Comparison of ENCODE assay signal across 14 cellular contexts in genomic region chr7:69078997-69079769, GRCh38.
DNase-seq lines count a peak whose midpoint lies in the region; ATAC-seq, FAIRE-seq and TF ChIP-seq lines count a peak whose summit lies in the region.
"Had no signal": no experiment of that assay in that cellular context is flagged by ENCODE, and none has a peak within 500 bp of the region (broad histone marks: within the 10 kb centered on the region; RNA-seq: fewer than 3 reads in every experiment).

No MANE protein-coding gene starts in this region.

- 45% methylated on average over 9 of the region's 9 CpGs for WGBS in HepG2 (ENCODE audit: low lambda C conversion rate)
- 43 to 49% methylated on average over 9 of the region's 9 CpGs for WGBS in thyroid gland, 2 donors

- TF ChIP-seq EP300 in HepG2 (IDR thresholded peaks at IDR 0.05; ENCODE audit: low read depth in 2 of 2, low read length in 2 of 2) = no peak
- no peak for TF ChIP-seq EP300 in HepG2 (CRISPR knock-in tag; IDR thresholded peaks at IDR 0.05; ENCODE audit: borderline replicate concordance)

- FAIRE-seq in HepG2 (lab: Jason Lieb, UNC) = no peak
- FAIRE-seq: GM18507 had no signal

- intact Hi-C loops in colonic mucosa (cut with DNase I) (no loop called here), HepG2 (cut with micrococcal nuclease; ENCODE audit: unreplicated experiment) (no loop called here), thyroid gland (cut with DNase I) (no loop called here)

- CTCF ChIA-PET in HepG2 (lab: Yijun Ruan, JAX; ENCODE audit: low intra/inter-chr PET ratio, low total read pairs) = no interaction called here

- H3K4me1 ChIP-seq in colonic mucosa (no peaks in the 10 kb centered on the region), HepG2 (ENCODE audit: insufficient read depth, low read length) (no peaks in the 10 kb centered on the region), thyroid gland (peaks cover 14 to 29% of the 10 kb centered on the region in 2 donors)

- no peaks in the 10 kb centered on the region for H3K9me3 ChIP-seq in colonic mucosa
- H3K9me3 ChIP-seq in HepG2 (ENCODE audit: low read length) = peaks cover 71% of the 10 kb centered on the region
- no peaks in the 10 kb centered on the region for H3K9me3 ChIP-seq in thyroid gland
- H3K9me3 ChIP-seq: adrenal gland had no signal

- H3K4me3 ChIP-seq in colonic mucosa (no peak overlapping the region), HepG2 (replicated peaks in 1 of 3; ENCODE audit: insufficient read depth in 1 of 3, low read depth in 2 of 3, low read length in 3 of 3) (no peak overlapping the region), thyroid gland (replicated peaks in 1 of 3) (no peak overlapping the region)
- H3K4me3 ChIP-seq: adrenal gland had no signal

- ATAC-seq in HepG2 (no peak), HG03521 (IDR thresholded peaks at IDR 0.05; ENCODE audit: unreplicated experiment) (no peak), HG02678 (IDR thresholded peaks at IDR 0.05; ENCODE audit: unreplicated experiment) (no peak), GM18520 (IDR thresholded peaks at IDR 0.05; ENCODE audit: unreplicated experiment) (no peak)
- ATAC-seq: CD8-positive, alpha-beta T cell had no signal

- TF ChIP-seq POLR2A in HepG2 (IDR thresholded peaks at IDR 0.05; ENCODE audit: insufficient read depth in 1 of 2, low read depth in 2 of 2, low read length in 2 of 2) (no peak), thyroid gland (IDR thresholded peaks at IDR 0.05) (no peak)

- H3K27ac ChIP-seq in colonic mucosa (no peak overlapping the region), HepG2 (ENCODE audit: extremely low read length, insufficient read depth, low read length) (no peak overlapping the region), thyroid gland (peak overlapping the region; percentile 19 to 52 (median 48))
- H3K27ac ChIP-seq: adrenal gland had no signal

- no peaks in the 10 kb centered on the region for H4K20me1 ChIP-seq in HepG2 (ENCODE audit: insufficient read depth, low read length)

- in situ Hi-C loops in HepG2 (cut with HindIII; ENCODE audit: extremely low pct_ligation_motif_present, low pct_unique_long_range_greater_than_20kb) = no loop called here

- H3K36me3 ChIP-seq in colonic mucosa (no peaks in the 10 kb centered on the region), HepG2 (replicated peaks in 1 of 2; ENCODE audit: control insufficient read depth in 1 of 2, insufficient read depth in 2 of 2, low read length in 2 of 2) (no peaks in the 10 kb centered on the region), thyroid gland (no peaks in the 10 kb centered on the region)
- H3K36me3 ChIP-seq: adrenal gland had no signal

- no peak for TF ChIP-seq RAD21 in HepG2 (CRISPR knock-in tag; IDR thresholded peaks at IDR 0.05)

- no peak overlapping the region for H3K9ac ChIP-seq in colonic mucosa (ENCODE audit: low read depth in 2 of 2, low read length in 2 of 2)
- no peak overlapping the region for H3K9ac ChIP-seq in HepG2 (ENCODE audit: insufficient read depth, low read depth, low read length)

- DNase-seq in MV-4-11 (lab: John Stamatoyannopoulos, UW) = peak; percentile 32
- peak; percentile 22 for DNase-seq in colonic mucosa
- DNase-seq in HepG2 (ENCODE audit: low spot score) = no peak
- DNase-seq in thyroid gland = peak; percentile 86
- DNase-seq: activated T-cell treated with anti-CD3 and anti-CD28 coated beads for 4 hours; CD8-positive, alpha-beta T cell; foreskin melanocyte; HCEC 1CT; NCI-H2171 treated with DMSO at 0.1 percent for 48 hours had no signal

- no TSS peak for BruUV-seq in HepG2 (replicated peaks; lab: Mats Ljungman, UMichigan)

- H3K27me3 ChIP-seq in colonic mucosa (no peaks in the 10 kb centered on the region), HepG2 (ENCODE audit: control insufficient read depth in 1 of 2, insufficient read depth in 2 of 2, low read length in 2 of 2) (no peaks in the 10 kb centered on the region), thyroid gland (no peaks in the 10 kb centered on the region)
- H3K27me3 ChIP-seq: adrenal gland had no signal

- no peaks in the 10 kb centered on the region for H3K79me2 ChIP-seq in HepG2 (ENCODE audit: insufficient read depth, low read length)

- H3K4me2 ChIP-seq in HepG2 (ENCODE audit: low read depth, low read length) = no peak overlapping the region

- TF ChIP-seq CTCF in colonic mucosa (IDR thresholded peaks at IDR 0.05) = no peak
- no peak for TF ChIP-seq CTCF in HepG2 (CRISPR knock-in tag; IDR thresholded peaks at IDR 0.05)
- TF ChIP-seq CTCF in thyroid gland (IDR thresholded peaks at IDR 0.05) = no peak

- no peak overlapping the region for H2AFZ ChIP-seq in HepG2 (ENCODE audit: low read length)

- POLR2A ChIA-PET in HepG2 (lab: Yijun Ruan, JAX) = no interaction called here

TF ChIP-seq in HepG2, 621 proteins besides CTCF, POLR2A, EP300 and RAD21:
- TF ChIP-seq HOXA7 (CRISPR knock-in tag; IDR thresholded peaks at IDR 0.05) = no peak
- TF ChIP-seq RNF2 (conservative IDR thresholded peaks at IDR 0.05; ENCODE audit: low read depth) = no peak
- TF ChIP-seq USF2 (IDR thresholded peaks at IDR 0.05; ENCODE audit: low read depth, low read length) = peak; percentile 25; the same call in 1 of the 2 replicates
- no peak for TF ChIP-seq USF2 (CRISPR knock-in tag; IDR thresholded peaks at IDR 0.05; ENCODE audit: borderline replicate concordance)

Comparison
In these comparisons a context has a peak if more than half of its experiments do, and no peak if none do; other contexts are left out.
1. H3K27ac ChIP-seq: peak in thyroid gland (3 of 3); none in colonic mucosa (single experiment) and HepG2 (single experiment).